In the genomic region with DNA sequence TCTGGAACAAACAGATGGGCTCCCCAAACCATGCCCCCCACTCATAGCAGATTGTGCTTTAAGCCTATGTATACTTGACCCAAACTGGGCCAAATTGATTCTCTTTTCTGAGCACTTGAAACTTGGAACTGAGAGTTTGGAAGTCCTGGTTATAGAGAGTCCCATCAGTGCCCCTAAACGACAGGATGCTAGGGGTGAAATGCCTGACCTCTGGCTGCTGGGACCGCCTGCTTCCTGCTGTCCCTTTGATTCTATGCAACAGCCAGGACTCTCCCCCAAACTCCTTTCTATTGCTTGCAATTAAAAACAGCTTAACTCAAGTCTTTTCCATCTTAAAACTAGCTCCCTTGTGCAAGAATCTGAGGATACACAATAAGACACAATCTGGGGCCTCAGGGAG, we compare ENCODE assay signal across 39 cellular contexts. TPM values are rescaled to one million over a fixed set of nuclear protein-coding genes. Genes with fewer than 3 reads are reported as not detected.
"Had no signal": no experiment of that assay in that cellular context is flagged by ENCODE, and none has a peak within 500 bp of the region (broad histone marks: within the 10 kb centered on the region; RNA-seq: fewer than 3 reads in every experiment).

No MANE protein-coding gene starts in this region.

- H3K4me3 Mint-ChIP-seq: activated CD8-positive, alpha-beta T cell treated with anti-CD3 and anti-CD28 coated beads, Interleukin-2, amount 10 ng/mL, durations not matched to agents 7 days and 5 days; activated naive CD4-positive, alpha-beta T cell treated with anti-CD3 and anti-CD28 coated beads, Interleukin-2, amount 50 U/mL, for 24 hours; activated naive CD8-positive, alpha-beta T cell treated with anti-CD3 and anti-CD28 coated beads, Interleukin-2, amount 10 ng/mL, durations not matched to agents 7 days and 5 days; activated T-cell treated with anti-CD3 and anti-CD28 coated beads, Interleukin-2, amount 50 U/mL, for 24 hours had no signal

- H3K4me3 ChIP-seq: body of pancreas, breast epithelium, Peyer's patch had no signal

- H3K36me3 ChIP-seq: breast epithelium, WERI-Rb-1 had no signal

- ATAC-seq: activated CD8-positive, alpha-beta T cell treated with anti-CD3 and anti-CD28 coated beads, Interleukin-2, amount 10 ng/mL, durations not matched to agents 7 days and 5 days; body of pancreas; PC-3 had no signal

- H3K27ac Mint-ChIP-seq: activated CD8-positive, alpha-beta T cell treated with anti-CD3 and anti-CD28 coated beads, Interleukin-2, amount 10 ng/mL, durations not matched to agents 7 days and 5 days; activated naive CD4-positive, alpha-beta T cell treated with anti-CD3 and anti-CD28 coated beads, Interleukin-2, amount 50 U/mL, for 24 hours; activated naive CD8-positive, alpha-beta T cell treated with anti-CD3 and anti-CD28 coated beads, Interleukin-2, amount 10 ng/mL, durations not matched to agents 7 days and 5 days; activated T-cell treated with anti-CD3 and anti-CD28 coated beads, Interleukin-2, amount 50 U/mL, for 24 hours; activated T-helper 2 cell treated with anti-CD3 and anti-CD28 coated beads, Interferon-gamma antibody, Interleukin-2, Interleukin-4, amounts not matched to agents 10 μg/mL and 5 μg/mL and 100 μg/mL, durations not matched to agents 14 hours and 24 hours and 36 hours had no signal

- H3K4me1 ChIP-seq: breast epithelium had no signal

- H3K27ac ChIP-seq: body of pancreas, breast epithelium, KMS-11, Peyer's patch, RWPE1, WERI-Rb-1 had no signal

- H3K9me3 Mint-ChIP-seq: activated naive CD4-positive, alpha-beta T cell treated with anti-CD3 and anti-CD28 coated beads, Interleukin-2, amount 50 U/mL, for 24 hours; activated naive CD8-positive, alpha-beta T cell treated with anti-CD3 and anti-CD28 coated beads, Interleukin-2, amount 10 ng/mL, durations not matched to agents 7 days and 5 days; activated T-cell treated with anti-CD3 and anti-CD28 coated beads, Interleukin-2, amount 50 U/mL, for 24 hours; activated T-helper 2 cell treated with anti-CD3 and anti-CD28 coated beads, Interferon-gamma antibody, Interleukin-2, Interleukin-4, amounts not matched to agents 10 μg/mL and 5 μg/mL and 100 μg/mL, durations not matched to agents 14 hours and 24 hours and 36 hours had no signal

- H3K4me1 Mint-ChIP-seq: activated naive CD4-positive, alpha-beta T cell treated with anti-CD3 and anti-CD28 coated beads, Interleukin-2, amount 50 U/mL, for 24 hours; activated naive CD8-positive, alpha-beta T cell treated with anti-CD3 and anti-CD28 coated beads, Interleukin-2, amount 10 ng/mL, durations not matched to agents 7 days and 5 days had no signal

- H3K4me2 ChIP-seq: KMS-11 had no signal

- DNase-seq: activated CD4-positive, alpha-beta T cell treated with anti-CD3 and anti-CD28 coated beads for 1 hour; activated CD4-positive, alpha-beta T cell treated with anti-CD3 and anti-CD28 coated beads for 48 hours; activated CD4-positive, alpha-beta T cell treated with anti-CD3 and anti-CD28 coated beads, Interleukin-2, amount 50 U/mL, for 4 hours; activated CD4-positive, CD25-positive, alpha-beta regulatory T cell; activated CD8-positive, alpha-beta T cell treated with anti-CD3 and anti-CD28 coated beads, Interleukin-2, amount 10 ng/mL, durations not matched to agents 7 days and 5 days; activated gamma-delta T cell; activated naive CD4-positive, alpha-beta T cell treated with Interleukin-2 at 50 U/mL for 16 hours; activated naive CD8-positive, alpha-beta T cell treated with anti-CD3 and anti-CD28 coated beads, Interleukin-2, amount 10 ng/mL, durations not matched to agents 7 days and 5 days; activated T-cell treated with anti-CD3 and anti-CD28 coated beads, Interleukin-2, amount 50 U/mL, for 24 hours; amygdala; body of pancreas; caudate nucleus; MM.1S; MV-4-11; NCI-H1092; NCI-H1436 treated with DMSO at 0.1 percent for 48 hours; NCI-H1694 treated with DMSO at 0.1 percent for 48 hours; NCI-H2029; NCI-H2107; NCI-H2171; NCI-H510A; NCI-H526; NCI-H748 treated with DMSO at 0.1 percent for 48 hours; NK-92 treated with Interleukin-12 subunit alpha and Interleukin-12 subunit beta, amount 100 ng/mL, for 24 hours; PC-3; Right ventricle myocardium superior; SW 1271; T-helper 1 cell; T-helper 2 cell; T-helper 9 cell; WERI-Rb-1 had no signal

- H3K9ac ChIP-seq: KMS-11 had no signal

- H3K27me3 ChIP-seq: body of pancreas, breast epithelium, Peyer's patch had no signal

- H3K9me3 ChIP-seq: body of pancreas, breast epithelium, Peyer's patch had no signal

- H3K36me3 Mint-ChIP-seq: activated naive CD4-positive, alpha-beta T cell treated with anti-CD3 and anti-CD28 coated beads, Interleukin-2, amount 50 U/mL, for 24 hours; activated naive CD8-positive, alpha-beta T cell treated with anti-CD3 and anti-CD28 coated beads, Interleukin-2, amount 10 ng/mL, durations not matched to agents 7 days and 5 days had no signal

- H3K27me3 Mint-ChIP-seq: activated naive CD8-positive, alpha-beta T cell treated with anti-CD3 and anti-CD28 coated beads, Interleukin-2, amount 10 ng/mL, durations not matched to agents 7 days and 5 days had no signal

RNA-seq across cellular contexts. Expression of a gene that starts 4.7 kb away (rescaled TPM):
- total RNA-seq: activated CD8-positive, alpha-beta T cell treated with anti-CD3 and anti-CD28 coated beads, Interleukin-2, amount 10 ng/mL, durations not matched to agents 7 days and 5 days; activated naive CD8-positive, alpha-beta T cell treated with anti-CD3 and anti-CD28 coated beads, Interleukin-2, amount 10 ng/mL, durations not matched to agents 7 days and 5 days; activated T-helper 2 cell treated with anti-CD3 and anti-CD28 coated beads, Interferon-gamma antibody, Interleukin-2, Interleukin-4, amounts not matched to agents 10 μg/mL and 5 μg/mL and 100 μg/mL, durations not matched to agents 14 hours and 24 hours and 36 hours; LHCN-M2; Right ventricle myocardium superior had no signal

RNA-seq across cellular contexts. Expression of a gene that starts 10.9 kb away (rescaled TPM):
- total RNA-seq: activated CD8-positive, alpha-beta T cell treated with anti-CD3 and anti-CD28 coated beads, Interleukin-2, amount 10 ng/mL, durations not matched to agents 7 days and 5 days; activated naive CD8-positive, alpha-beta T cell treated with anti-CD3 and anti-CD28 coated beads, Interleukin-2, amount 10 ng/mL, durations not matched to agents 7 days and 5 days; activated T-helper 2 cell treated with anti-CD3 and anti-CD28 coated beads, Interferon-gamma antibody, Interleukin-2, Interleukin-4, amounts not matched to agents 10 μg/mL and 5 μg/mL and 100 μg/mL, durations not matched to agents 14 hours and 24 hours and 36 hours; LHCN-M2; Right ventricle myocardium superior had no signal

RNA-seq across cellular contexts. Expression of a gene that starts 56.9 kb away (rescaled TPM):
- total RNA-seq: activated CD8-positive, alpha-beta T cell treated with anti-CD3 and anti-CD28 coated beads, Interleukin-2, amount 10 ng/mL, durations not matched to agents 7 days and 5 days; activated naive CD8-positive, alpha-beta T cell treated with anti-CD3 and anti-CD28 coated beads, Interleukin-2, amount 10 ng/mL, durations not matched to agents 7 days and 5 days; activated T-helper 2 cell treated with anti-CD3 and anti-CD28 coated beads, Interferon-gamma antibody, Interleukin-2, Interleukin-4, amounts not matched to agents 10 μg/mL and 5 μg/mL and 100 μg/mL, durations not matched to agents 14 hours and 24 hours and 36 hours; astrocyte; body of pancreas; breast epithelium; LHCN-M2; PC-3; Peyer's patch had no signal
